16 cellular contexts compared by ENCODE assay signal in genomic region chr3:194757629-194758028, GRCh38.
DNase-seq lines count a peak whose midpoint lies in the region; ATAC-seq and TF ChIP-seq lines count a peak whose summit lies in the region.
"Had no signal": no experiment of that assay in that cellular context is flagged by ENCODE, and none has a peak within 500 bp of the region (broad histone marks: within the 10 kb centered on the region; RNA-seq: fewer than 3 reads in every experiment).

No MANE protein-coding gene starts in this region.

- no peak overlapping the region for H3K4me3 Mint-ChIP-seq in naive thymus-derived CD4-positive, alpha-beta T cell
- H3K4me3 Mint-ChIP-seq: natural killer cell treated with Interleukin-12 subunit alpha and Interleukin-12 subunit beta and Interleukin-15 and Interleukin-18, amount 100 ng/mL, for 72 hours had no signal

- no peaks in the 10 kb centered on the region for H3K4me1 Mint-ChIP-seq in naive thymus-derived CD4-positive, alpha-beta T cell

- intact Hi-C loops in dorsolateral prefrontal cortex (cut with DNase I) (loop anchor here (2.0 to 10.0 kb wide), 6 partner anchors 19 to 497 kb away; partner anchors contain the start of gene FAM43A (in 1 of the 2)), left lung (cut with DNase I) (no loop called here)
- intact Hi-C loops in naive thymus-derived CD4-positive, alpha-beta T cell (cut with micrococcal nuclease), result no loop called here

- TF ChIP-seq CTCF in dorsolateral prefrontal cortex (IDR thresholded peaks at IDR 0.05 in 54 of 56, conservative IDR thresholded peaks at IDR 0.05 in 2 of 56; ENCODE audit: low read depth in 1 of 56, partially characterized antibody in 56 of 56) (peak in 1 of 56 donors; percentile 0), left lung (IDR thresholded peaks at IDR 0.05) (no peak), suprapubic skin (IDR thresholded peaks at IDR 0.05) (no peak)

- H3K27me3 Mint-ChIP-seq in naive thymus-derived CD4-positive, alpha-beta T cell, result peaks cover 5 to 20% (median 11%) of the 10 kb centered on the region in 5 donors

- H3K4me3 ChIP-seq in dorsolateral prefrontal cortex, result peak overlapping the region in 11 of 59 donors; percentile 2 to 43 (median 19)
- H3K4me3 ChIP-seq in left lung, result no peak overlapping the region
- no peak overlapping the region for H3K4me3 ChIP-seq in suprapubic skin
- no peak overlapping the region for H3K4me3 ChIP-seq in naive thymus-derived CD4-positive, alpha-beta T cell (ENCODE audit: low read length)

- H3K9me3 ChIP-seq in left lung (no peaks in the 10 kb centered on the region), suprapubic skin (no peaks in the 10 kb centered on the region)
- H3K9me3 ChIP-seq in naive thymus-derived CD4-positive, alpha-beta T cell (ENCODE audit: control insufficient read depth in 2 of 3, low read length in 3 of 3), result no peaks in the 10 kb centered on the region

- H3K27ac Mint-ChIP-seq in naive thymus-derived CD4-positive, alpha-beta T cell, result no peak overlapping the region
- H3K27ac Mint-ChIP-seq: natural killer cell treated with Interleukin-12 subunit alpha and Interleukin-12 subunit beta and Interleukin-15 and Interleukin-18, amount 100 ng/mL, for 72 hours had no signal

- whole genome bisulfite sequencing in suprapubic skin, result 21% methylated on average over 2 of the region's 2 CpGs

- ATAC-seq in left lung (peak; percentile 14), HG03378 (IDR thresholded peaks at IDR 0.05; ENCODE audit: unreplicated experiment) (no peak)
- no peak for ATAC-seq in naive thymus-derived CD4-positive, alpha-beta T cell
- ATAC-seq: left colon, Panc1 had no signal

- H3K4me1 ChIP-seq in left lung (peaks cover 3 to 5% of the 10 kb centered on the region in 2 donors), suprapubic skin (peaks cover 27% of the 10 kb centered on the region)
- H3K4me1 ChIP-seq in naive thymus-derived CD4-positive, alpha-beta T cell (ENCODE audit: control insufficient read depth in 2 of 2, insufficient read depth in 2 of 2, low read length in 2 of 2), result no peaks in the 10 kb centered on the region

- H3K9me3 Mint-ChIP-seq in naive thymus-derived CD4-positive, alpha-beta T cell, result peaks cover 0 to 2% (median 0%) of the 10 kb centered on the region in 11 donors
- H3K9me3 Mint-ChIP-seq: natural killer cell treated with Interleukin-12 subunit alpha and Interleukin-12 subunit beta and Interleukin-15 and Interleukin-18, amount 100 ng/mL, for 72 hours had no signal

- POLR2A ChIA-PET in naive thymus-derived CD4-positive, alpha-beta T cell (lab: Charles Lee), result interaction anchor here (1.9 kb wide), 1 partner anchor 11 kb away, joined by 4 read pairs; no protein-coding TSS in a partner anchor

- TF ChIP-seq POLR2A in suprapubic skin (IDR thresholded peaks at IDR 0.05), result no peak

- H3K27ac ChIP-seq in dorsolateral prefrontal cortex (peak overlapping the region in 58 of 59 donors; percentile 14 to 97 (median 86)), left lung (no peak overlapping the region), suprapubic skin (peak overlapping the region; percentile 66)
- H3K27ac ChIP-seq in naive thymus-derived CD4-positive, alpha-beta T cell (ENCODE audit: low read depth, low read length), result no peak overlapping the region
- H3K27ac ChIP-seq: C4-2B, KMS-11, WERI-Rb-1 had no signal

- H3K36me3 Mint-ChIP-seq in naive thymus-derived CD4-positive, alpha-beta T cell, result no peaks in the 10 kb centered on the region
- H3K36me3 Mint-ChIP-seq: natural killer cell treated with Interleukin-12 subunit alpha and Interleukin-12 subunit beta and Interleukin-15 and Interleukin-18, amount 100 ng/mL, for 72 hours had no signal

- no peaks in the 10 kb centered on the region for H3K36me3 ChIP-seq in left lung
- H3K36me3 ChIP-seq in suprapubic skin, result no peaks in the 10 kb centered on the region
- H3K36me3 ChIP-seq in naive thymus-derived CD4-positive, alpha-beta T cell (ENCODE audit: control insufficient read depth in 2 of 3, insufficient read depth in 3 of 3, low read length in 3 of 3), result no peaks in the 10 kb centered on the region
- H3K36me3 ChIP-seq: WERI-Rb-1 had no signal

- CTCF ChIA-PET in naive thymus-derived CD4-positive, alpha-beta T cell (lab: Charles Lee), result interaction anchor here (1.2 kb wide), 1 partner anchor 75 kb away, joined by 4 read pairs; no protein-coding TSS in a partner anchor

- no peak for TF ChIP-seq EP300 in suprapubic skin (IDR thresholded peaks at IDR 0.05)

- DNase-seq in NCI-H1694 (lab: John Stamatoyannopoulos, UW), result peak; percentile 29
- peak in 5 of 10 donors; percentile 43 to 59 (median 45) for DNase-seq in dorsolateral prefrontal cortex
- no peak for DNase-seq in left lung
- DNase-seq in suprapubic skin (ENCODE audit: low spot score in 2 of 2), result no peak
- no peak for DNase-seq in NCI-H2029 (lab: John Stamatoyannopoulos, UW)
- no peak for DNase-seq in naive thymus-derived CD4-positive, alpha-beta T cell
- DNase-seq: activated CD8-positive, alpha-beta memory T cell treated with anti-CD3 and anti-CD28 coated beads for 24 hours; DND-41; left colon; NCI-H748 treated with DMSO at 0.1 percent for 48 hours; WERI-Rb-1 had no signal

- H3K27me3 ChIP-seq in dorsolateral prefrontal cortex (peaks cover 0 to 5% (median 0%) of the 10 kb centered on the region in 45 donors), left lung (no peaks in the 10 kb centered on the region), suprapubic skin (no peaks in the 10 kb centered on the region)
- H3K27me3 ChIP-seq in naive thymus-derived CD4-positive, alpha-beta T cell (ENCODE audit: control insufficient read depth in 2 of 2, insufficient read depth in 2 of 2, low read length in 2 of 2), result no peaks in the 10 kb centered on the region

Comparison
In these comparisons a context has a peak if more than half of its experiments do, and no peak if none do; other contexts are left out.
1. H3K27ac ChIP-seq: peak in dorsolateral prefrontal cortex (58 of 59) and suprapubic skin (single experiment); none in left lung (0 of 2) and naive thymus-derived CD4-positive, alpha-beta T cell (single experiment).
2. intact Hi-C loops: an anchor here in dorsolateral prefrontal cortex (2.0 to 10.0 kb wide); none called in left lung and naive thymus-derived CD4-positive, alpha-beta T cell.